Comparison of ENCODE assay signal across 1 cellular context in genomic region chr7:44638611-44639557, GRCh38.
TF ChIP-seq lines count a peak whose summit lies in the region.

No MANE protein-coding gene starts in this region.

TF ChIP-seq in K562, 482 proteins besides CTCF, POLR2A, EP300 and RAD21 (continued from another document and continues in another):
- TF ChIP-seq ZNF609 (CRISPR knock-in tag; IDR thresholded peaks at IDR 0.05; ENCODE audit: borderline replicate concordance) (no peak), CREB3L1 (IDR thresholded peaks at IDR 0.05; ENCODE audit: borderline replicate concordance, low read depth) (no peak), ZNF717 (CRISPR knock-in tag; IDR thresholded peaks at IDR 0.05) (no peak), ZNF583 (CRISPR knock-in tag; IDR thresholded peaks at IDR 0.05) (no peak), MCM3 (IDR thresholded peaks at IDR 0.05) (no peak), DMBX1 (CRISPR knock-in tag; IDR thresholded peaks at IDR 0.05; ENCODE audit: borderline replicate concordance) (0 out of 2 replicates have a peak, but pooled peaks have one; percentile 35), ZNF76 (CRISPR knock-in tag; IDR thresholded peaks at IDR 0.05; ENCODE audit: borderline replicate concordance) (no peak), ZNF644 (tag; IDR thresholded peaks at IDR 0.05; ENCODE audit: low read depth) (no peak), TRIM28 (IDR thresholded peaks at IDR 0.05) (no peak), ZNF589 (CRISPR knock-in tag; IDR thresholded peaks at IDR 0.05; ENCODE audit: low read depth) (peak; percentile 13; the same call in 1 of the 2 replicates), NFE2L1 (tag; IDR thresholded peaks at IDR 0.05; ENCODE audit: borderline replicate concordance, low read depth) (no peak), ATF6 (CRISPR knock-in tag; IDR thresholded peaks at IDR 0.05) (no peak), FOXA1 (IDR thresholded peaks at IDR 0.05; ENCODE audit: borderline replicate concordance) (no peak), MAFG (tag; conservative IDR thresholded peaks at IDR 0.05) (no peak), PKNOX1 (IDR thresholded peaks at IDR 0.05) (0 out of 2 replicates have a peak, but pooled peaks have one; percentile 23), PBX2 (CRISPR knock-in tag; IDR thresholded peaks at IDR 0.05; ENCODE audit: low read depth) (no peak), PBX2 (tag; conservative IDR thresholded peaks at IDR 0.05; ENCODE audit: low read depth) (no peak), ARID4B (CRISPR knock-in tag; IDR thresholded peaks at IDR 0.05) (no peak), ZBTB43 (CRISPR knock-in tag; IDR thresholded peaks at IDR 0.05) (no peak), CREB3 (tag; conservative IDR thresholded peaks at IDR 0.05; ENCODE audit: low read depth) (no peak), SNIP1 (IDR thresholded peaks at IDR 0.05; ENCODE audit: low read depth) (peak; percentile 67; the same call in 1 of the 2 replicates), USF1 (CRISPR knock-in tag; IDR thresholded peaks at IDR 0.05) (no peak), XRCC3 (IDR thresholded peaks at IDR 0.05) (no peak), GMEB1 (CRISPR knock-in tag; IDR thresholded peaks at IDR 0.05) (no peak), DIDO1 (tag; IDR thresholded peaks at IDR 0.05; ENCODE audit: low read depth) (no peak), ETS2 (tag; IDR thresholded peaks at IDR 0.05; ENCODE audit: borderline replicate concordance, poor library complexity, severe bottlenecking) (no peak), SMAD2 (IDR thresholded peaks at IDR 0.05; ENCODE audit: low read depth, low read length) (no peak), HEY1 (CRISPR knock-in tag; IDR thresholded peaks at IDR 0.05; ENCODE audit: borderline replicate concordance) (no peak), PHTF2 (CRISPR knock-in tag; IDR thresholded peaks at IDR 0.05) (no peak), NR2C2 (CRISPR knock-in tag; IDR thresholded peaks at IDR 0.05) (no peak), NR2C2 (tag; IDR thresholded peaks at IDR 0.05) (peak; percentile 32; the same call in 1 of the 2 replicates), POU5F1 (IDR thresholded peaks at IDR 0.05; ENCODE audit: borderline replicate concordance, low read depth, low read length, partially characterized antibody) (no peak), CC2D1A (IDR thresholded peaks at IDR 0.05) (0 out of 2 replicates have a peak, but pooled peaks have one; percentile 14)
